17 cellular contexts compared by ENCODE assay signal in the genomic region with DNA sequence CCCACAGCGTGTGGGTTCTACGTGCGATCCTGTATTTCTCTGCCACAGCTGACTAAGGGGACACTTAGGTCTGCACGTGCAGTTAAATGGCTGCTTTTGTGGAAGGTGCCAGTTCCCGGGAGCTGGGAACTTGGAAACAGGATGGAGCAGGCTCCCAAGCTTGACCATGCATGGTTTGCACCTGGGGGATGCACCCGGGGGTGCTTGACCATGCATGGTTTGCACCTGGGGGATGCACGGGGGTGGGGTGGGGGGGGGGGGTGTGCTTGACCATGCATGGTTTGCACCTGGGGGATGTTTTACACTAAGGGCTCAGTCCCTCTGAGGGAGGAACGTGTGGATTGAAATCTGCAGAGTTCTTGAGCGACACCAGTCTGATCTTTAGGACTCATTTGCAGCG.
"Had no signal": no experiment of that assay in that cellular context is flagged by ENCODE, and none has a peak within 500 bp of the region (broad histone marks: within the 10 kb centered on the region; RNA-seq: fewer than 3 reads in every experiment).

No MANE protein-coding gene starts in this region.

- H3K9me3 Mint-ChIP-seq: activated CD4-positive, alpha-beta memory T cell treated with anti-CD3 and anti-CD28 coated beads, Interleukin-2, amount 10 ng/mL, durations not matched to agents 7 days and 5 days; naive thymus-derived CD8-positive, alpha-beta T cell; stimulated activated naive CD8-positive, alpha-beta T cell treated with anti-CD3 and anti-CD28 coated beads, Interleukin-15, amount 100 ng/mL, for 72 hours had no signal

- ATAC-seq: activated CD8-positive, alpha-beta memory T cell treated with anti-CD3 and anti-CD28 coated beads, Interleukin-2, amount 10 ng/mL, durations not matched to agents 7 days and 5 days; naive thymus-derived CD8-positive, alpha-beta T cell; stimulated activated naive CD8-positive, alpha-beta T cell treated with anti-CD3 and anti-CD28 coated beads, Interleukin-15, amount 100 ng/mL, for 72 hours had no signal

- H3K27ac Mint-ChIP-seq: activated CD4-positive, alpha-beta memory T cell treated with anti-CD3 and anti-CD28 coated beads, Interleukin-2, amount 10 ng/mL, durations not matched to agents 7 days and 5 days; activated CD8-positive, alpha-beta memory T cell treated with anti-CD3 and anti-CD28 coated beads, Interleukin-2, amount 10 ng/mL, durations not matched to agents 7 days and 5 days; activated naive CD8-positive, alpha-beta T cell; naive thymus-derived CD8-positive, alpha-beta T cell; stimulated activated naive CD8-positive, alpha-beta T cell treated with anti-CD3 and anti-CD28 coated beads, Interleukin-15, amount 100 ng/mL, for 72 hours had no signal

- H3K4me3 ChIP-seq: colonic mucosa, SK-N-MC had no signal

- H3K27me3 Mint-ChIP-seq: activated naive CD8-positive, alpha-beta T cell had no signal

- DNase-seq: activated CD4-positive, alpha-beta memory T cell treated with anti-CD3 and anti-CD28 coated beads, Interleukin-2, amount 10 ng/mL, durations not matched to agents 7 days and 5 days; activated CD4-positive, alpha-beta T cell treated with anti-CD3 and anti-CD28 coated beads for 48 hours; activated CD4-positive, CD25-positive, alpha-beta regulatory T cell; activated CD8-positive, alpha-beta memory T cell treated with anti-CD3 and anti-CD28 coated beads, Interleukin-2, amount 10 ng/mL, durations not matched to agents 7 days and 5 days; amniotic stem cell; colonic mucosa; foreskin melanocyte; head of caudate nucleus; mesendoderm; naive thymus-derived CD8-positive, alpha-beta T cell; stimulated activated CD4-positive, alpha-beta T cell treated with anti-CD3 and anti-CD28 coated beads, Interleukin-2, amount 100 ng/mL, for 48 hours; stimulated activated naive CD8-positive, alpha-beta T cell treated with anti-CD3 and anti-CD28 coated beads, Interleukin-15, amount 100 ng/mL, for 72 hours had no signal

- FAIRE-seq: urothelium cell line had no signal

- H3K27me3 ChIP-seq: colonic mucosa had no signal

- H3K36me3 ChIP-seq: colonic mucosa, neutrophil, thoracic aorta had no signal

- H3K36me3 Mint-ChIP-seq: activated CD8-positive, alpha-beta memory T cell treated with anti-CD3 and anti-CD28 coated beads, Interleukin-2, amount 10 ng/mL, durations not matched to agents 7 days and 5 days; activated naive CD8-positive, alpha-beta T cell; naive thymus-derived CD8-positive, alpha-beta T cell had no signal

- H3K4me3 Mint-ChIP-seq: activated CD4-positive, alpha-beta memory T cell treated with anti-CD3 and anti-CD28 coated beads, Interleukin-2, amount 10 ng/mL, durations not matched to agents 7 days and 5 days; activated CD8-positive, alpha-beta memory T cell treated with anti-CD3 and anti-CD28 coated beads, Interleukin-2, amount 10 ng/mL, durations not matched to agents 7 days and 5 days; activated naive CD8-positive, alpha-beta T cell; naive thymus-derived CD8-positive, alpha-beta T cell; stimulated activated naive CD8-positive, alpha-beta T cell treated with anti-CD3 and anti-CD28 coated beads, Interleukin-15, amount 100 ng/mL, for 72 hours had no signal

- H3K9me3 ChIP-seq: colonic mucosa, neutrophil, thoracic aorta had no signal

- H3K27ac ChIP-seq: colonic mucosa, neutrophil, SK-N-MC had no signal
